ENCODE assay signal across 11 cellular contexts in the genomic region with DNA sequence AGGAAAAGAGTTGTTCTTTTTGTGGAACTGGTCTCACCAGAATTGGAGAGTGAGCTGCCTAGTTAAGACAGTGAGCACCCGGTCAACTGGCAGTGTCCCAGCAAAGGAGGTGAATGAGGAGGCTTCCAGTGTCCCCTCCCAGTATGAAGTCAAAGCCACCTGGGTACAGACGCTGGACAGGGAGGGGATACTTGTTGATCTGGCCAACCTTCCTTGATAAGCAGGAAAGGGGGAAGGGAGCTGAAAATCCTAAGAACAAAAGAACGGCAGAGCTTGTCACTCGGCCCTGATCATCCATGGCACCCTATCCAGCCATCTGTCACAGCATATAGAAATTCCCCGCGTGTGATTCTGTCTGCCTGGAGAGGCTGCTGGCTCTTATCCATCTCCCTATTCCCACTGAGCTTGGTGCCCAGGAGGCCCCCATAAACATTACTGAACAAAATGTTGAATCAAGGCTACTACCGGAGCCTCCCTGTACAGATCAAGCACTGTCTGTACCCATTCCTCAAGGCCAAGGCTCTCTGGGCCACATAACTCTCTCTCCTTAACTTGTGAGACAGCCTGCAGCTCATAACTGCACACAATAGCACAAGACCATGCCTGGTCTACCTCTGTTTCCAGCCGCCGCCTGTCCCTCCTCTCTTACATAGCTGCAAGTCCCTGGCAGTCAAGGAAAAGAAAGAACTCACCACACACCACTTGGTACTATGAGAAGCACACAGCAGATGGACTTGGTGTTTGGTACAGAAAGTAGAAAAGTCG.
A peak's percentile ranks its signal among the peaks of the same experiment; 100 is the strongest.
DNase-seq lines count a peak whose midpoint lies in the region; ATAC-seq lines count a peak whose summit lies in the region.
"Had no signal": no experiment of that assay in that cellular context is flagged by ENCODE, and none has a peak within 500 bp of the region (broad histone marks: within the 10 kb centered on the region; RNA-seq: fewer than 3 reads in every experiment).

No MANE protein-coding gene starts in this region.

- no peaks in the 10 kb centered on the region for H3K9me3 ChIP-seq in CD4-positive, CD25-positive, alpha-beta regulatory T cell (ENCODE audit: control insufficient read depth in 2 of 2, low read length in 2 of 2)
- no peaks in the 10 kb centered on the region for H3K9me3 ChIP-seq in muscle layer of colon (ENCODE audit: low read length)
- H3K9me3 ChIP-seq: BLaER1, heart right ventricle had no signal

- H3K36me3 ChIP-seq in CD4-positive, CD25-positive, alpha-beta regulatory T cell (ENCODE audit: control insufficient read depth, insufficient read depth, low read length), result no peaks in the 10 kb centered on the region
- no peaks in the 10 kb centered on the region for H3K36me3 ChIP-seq in muscle layer of colon (ENCODE audit: insufficient read depth, low read length)
- H3K36me3 ChIP-seq: heart right ventricle had no signal

- peaks cover 0 to 75% (median 20%) of the 10 kb centered on the region in 4 donors for H3K4me1 Mint-ChIP-seq in CD4-positive, CD25-positive, alpha-beta regulatory T cell
- peaks cover 54% of the 10 kb centered on the region for H3K4me1 Mint-ChIP-seq in central memory CD8-positive, alpha-beta T cell

- H3K27ac ChIP-seq in CD4-positive, CD25-positive, alpha-beta regulatory T cell (ENCODE audit: insufficient read depth, low read length, poor library complexity, severe bottlenecking), result no peak overlapping the region
- H3K27ac ChIP-seq in muscle layer of colon (ENCODE audit: low read depth, low read length), result peak overlapping the region; percentile 76
- H3K27ac ChIP-seq: BLaER1 had no signal

- no peak for DNase-seq in CD4-positive, CD25-positive, alpha-beta regulatory T cell
- DNase-seq in HT-29 (ENCODE audit: low spot score), result peak; percentile 33
- DNase-seq in central memory CD8-positive, alpha-beta T cell (ENCODE audit: low spot score in 2 of 2), result no peak
- DNase-seq in COLO668 (lab: John Stamatoyannopoulos, UW; ENCODE audit: unreplicated experiment), result no peak
- DNase-seq in stimulated activated naive CD8-positive, alpha-beta T cell treated with anti-CD3 and anti-CD28 coated beads, Interleukin-15, Interleukin-2, amounts not matched to agents 100 U/mL and 50 U/mL, for 24 hours, result no peak
- DNase-seq: activated naive CD4-positive, alpha-beta T cell treated with anti-CD3 and anti-CD28 coated beads for 36 hours; heart right ventricle had no signal

- no peak overlapping the region for H3K4me3 Mint-ChIP-seq in CD4-positive, CD25-positive, alpha-beta regulatory T cell
- H3K4me3 Mint-ChIP-seq in central memory CD8-positive, alpha-beta T cell, result no peak overlapping the region
- H3K4me3 Mint-ChIP-seq: activated naive CD4-positive, alpha-beta T cell treated with anti-CD3 and anti-CD28 coated beads for 36 hours had no signal

- no peaks in the 10 kb centered on the region for H3K27me3 Mint-ChIP-seq in CD4-positive, CD25-positive, alpha-beta regulatory T cell
- no peaks in the 10 kb centered on the region for H3K27me3 Mint-ChIP-seq in central memory CD8-positive, alpha-beta T cell

- H3K36me3 Mint-ChIP-seq in CD4-positive, CD25-positive, alpha-beta regulatory T cell, result peaks cover 7% of the 10 kb centered on the region
- peaks cover 3% of the 10 kb centered on the region for H3K36me3 Mint-ChIP-seq in central memory CD8-positive, alpha-beta T cell (ENCODE audit: insufficient read depth)

- peak overlapping the region; percentile 38 to 82 (median 63) for H3K27ac Mint-ChIP-seq in CD4-positive, CD25-positive, alpha-beta regulatory T cell
- H3K27ac Mint-ChIP-seq in central memory CD8-positive, alpha-beta T cell (ENCODE audit: low read depth), result peak overlapping the region; percentile 3
- H3K27ac Mint-ChIP-seq: activated naive CD4-positive, alpha-beta T cell treated with anti-CD3 and anti-CD28 coated beads for 36 hours had no signal

- H3K9me3 Mint-ChIP-seq in CD4-positive, CD25-positive, alpha-beta regulatory T cell, result no peaks in the 10 kb centered on the region
- H3K9me3 Mint-ChIP-seq in central memory CD8-positive, alpha-beta T cell, result no peaks in the 10 kb centered on the region
- H3K9me3 Mint-ChIP-seq: activated naive CD4-positive, alpha-beta T cell treated with anti-CD3 and anti-CD28 coated beads for 36 hours had no signal

- H3K4me1 ChIP-seq in CD4-positive, CD25-positive, alpha-beta regulatory T cell (ENCODE audit: control insufficient read depth, insufficient read depth, low read length, poor library complexity, severe bottlenecking), result peaks cover 7% of the 10 kb centered on the region
- H3K4me1 ChIP-seq in muscle layer of colon (ENCODE audit: insufficient read depth, low read length), result peaks cover 36% of the 10 kb centered on the region

- no peak for ATAC-seq in CD4-positive, CD25-positive, alpha-beta regulatory T cell (ENCODE audit: low read depth in 2 of 2)
- no peak for ATAC-seq in central memory CD8-positive, alpha-beta T cell (replicated peaks; ENCODE audit: extremely low read depth, poor library complexity, severe bottlenecking)
- ATAC-seq in GM18520 (IDR thresholded peaks at IDR 0.05; ENCODE audit: unreplicated experiment) (no peak), HG03521 (IDR thresholded peaks at IDR 0.05; ENCODE audit: unreplicated experiment) (no peak)
- no peak for ATAC-seq in stimulated activated naive CD8-positive, alpha-beta T cell treated with anti-CD3 and anti-CD28 coated beads, Interleukin-15, Interleukin-2, amounts not matched to agents 100 U/mL and 50 U/mL, for 24 hours

- H3K9ac ChIP-seq in muscle layer of colon (ENCODE audit: low read length), result no peak overlapping the region
- H3K9ac ChIP-seq: BLaER1 had no signal

- H3K4me3 ChIP-seq in CD4-positive, CD25-positive, alpha-beta regulatory T cell (ENCODE audit: low read depth, low read length), result no peak overlapping the region
- no peak overlapping the region for H3K4me3 ChIP-seq in muscle layer of colon (ENCODE audit: low read depth in 1 of 2, low read length in 2 of 2)
- H3K4me3 ChIP-seq: BLaER1, heart right ventricle had no signal

- no peaks in the 10 kb centered on the region for H3K27me3 ChIP-seq in CD4-positive, CD25-positive, alpha-beta regulatory T cell (ENCODE audit: control insufficient read depth, insufficient read depth, low read length)
- no peaks in the 10 kb centered on the region for H3K27me3 ChIP-seq in muscle layer of colon (ENCODE audit: control insufficient read depth in 1 of 2, insufficient read depth in 2 of 2, low read length in 2 of 2)
- H3K27me3 ChIP-seq: BLaER1, heart right ventricle had no signal
